8 cellular contexts compared by ENCODE assay signal in genomic region chr3:4994823-4995499, GRCh38. TPM values are rescaled to one million over a fixed set of nuclear protein-coding genes. Genes with fewer than 3 reads are reported as not detected.
DNase-seq lines count a peak whose midpoint lies in the region; ATAC-seq and TF ChIP-seq lines count a peak whose summit lies in the region.

No MANE protein-coding gene starts in this region.

- no peak overlapping the region for H3K27ac ChIP-seq in neural progenitor cell

- no peaks in the 10 kb centered on the region for H3K4me1 ChIP-seq in neural progenitor cell

- peak overlapping the region; percentile 76 for H3K27ac Mint-ChIP-seq in neural progenitor cell

- no peak overlapping the region for H3K4me3 Mint-ChIP-seq in neural progenitor cell

- ATAC-seq in GM19452 (IDR thresholded peaks at IDR 0.05; ENCODE audit: unreplicated experiment) (peak; percentile 47), HG02981 (IDR thresholded peaks at IDR 0.05; ENCODE audit: unreplicated experiment) (no peak)

- no peaks in the 10 kb centered on the region for H3K9me3 Mint-ChIP-seq in neural progenitor cell

- no peak overlapping the region for H3K4me2 ChIP-seq in neural progenitor cell

- H3K4me1 Mint-ChIP-seq in neural progenitor cell, result peaks cover 9% of the 10 kb centered on the region

- H3F3A ChIP-seq in neural progenitor cell (ENCODE audit: low read depth), result no peaks in the 10 kb centered on the region

- H3K9ac ChIP-seq in neural progenitor cell, result no peak overlapping the region

- TF ChIP-seq CTCF in epithelial cell of esophagus (IDR thresholded peaks at IDR 0.05; ENCODE audit: insufficient read depth, low read depth, low read length, missing control alignments) (no peak), neural progenitor cell (IDR thresholded peaks at IDR 0.05) (no peak)

- H3K4me3 ChIP-seq in epithelial cell of esophagus (ENCODE audit: low read length), result no peak overlapping the region
- no peak overlapping the region for H3K4me3 ChIP-seq in neural progenitor cell

- H3K27me3 ChIP-seq in neural progenitor cell, result no peaks in the 10 kb centered on the region

- H3K9me3 ChIP-seq in neural progenitor cell (ENCODE audit: low read depth), result no peaks in the 10 kb centered on the region

- H3K79me2 ChIP-seq in neural progenitor cell (ENCODE audit: low read depth), result no peaks in the 10 kb centered on the region

- H3K36me3 Mint-ChIP-seq in neural progenitor cell, result no peaks in the 10 kb centered on the region

- DNase-seq in M059J (ENCODE audit: low read depth) (peak; percentile 97), epithelial cell of esophagus (ENCODE audit: low read depth) (peak; percentile 99), neural progenitor cell (ENCODE audit: low spot score) (no peak), SIG-M5 (lab: John Stamatoyannopoulos, UW) (no peak), NCI-H1105 (lab: John Stamatoyannopoulos, UW) (no peak)
- DNase-seq in activated CD4-positive, alpha-beta T cell treated with anti-CD3 and anti-CD28 coated beads, Interleukin-2, amount 50 U/mL, for 4 hours, result no peak

- no peak overlapping the region for H2AFZ ChIP-seq in neural progenitor cell (replicated peaks)

- peaks cover 2% of the 10 kb centered on the region for H3K27me3 Mint-ChIP-seq in neural progenitor cell (ENCODE audit: insufficient read depth, low read depth)

- no peaks in the 10 kb centered on the region for H4K20me1 ChIP-seq in neural progenitor cell (ENCODE audit: low read depth)

- H3K36me3 ChIP-seq in neural progenitor cell, result no peaks in the 10 kb centered on the region

RNA-seq across cellular contexts. Expression of gene BHLHE40, which starts 15.7 kb away (rescaled TPM):
- 39.0 and 41.3 TPM in 2 replicates for total RNA-seq in M059J (2014; rRNA removed; shearing (Covaris generic))
- 0.34 and 0.50 TPM in 2 replicates for total RNA-seq in neural progenitor cell (ENCODE audit: low replicate concordance)

Comparison
In these comparisons a context has a peak if more than half of its experiments do, and no peak if none do; other contexts are left out.
1. DNase-seq: peak in M059J (single experiment) and epithelial cell of esophagus (single experiment); none in neural progenitor cell (single experiment), SIG-M5 (single experiment), activated CD4-positive, alpha-beta T cell treated with anti-CD3 and anti-CD28 coated beads, Interleukin-2, amount 50 U/mL, for 4 hours (0 of 2) and NCI-H1105 (single experiment).
2. RNA of gene BHLHE40, which starts 15.7 kb away (total RNA-seq): 39.0 to 41.3 TPM in M059J; 0.34 to 0.50 TPM in neural progenitor cell; every median in the first group is over 10 times any median in the second.